In genomic region chr21:44758141-44758561, GRCh38 we compare ENCODE assay signal across 20 cellular contexts. TPM values are rescaled to one million over a fixed set of nuclear protein-coding genes. Genes with fewer than 3 reads are reported as not detected.
DNase-seq lines count a peak whose midpoint lies in the region; ATAC-seq and TF ChIP-seq lines count a peak whose summit lies in the region.
"Had no signal": no experiment of that assay in that cellular context is flagged by ENCODE, and none has a peak within 500 bp of the region (broad histone marks: within the 10 kb centered on the region; RNA-seq: fewer than 3 reads in every experiment).

No MANE protein-coding gene starts in this region.

- no peaks in the 10 kb centered on the region for H3K36me3 Mint-ChIP-seq in activated CD4-positive, alpha-beta T cell treated with anti-CD3 and anti-CD28 coated beads, Interleukin-2, amount 10 ng/mL, durations not matched to agents 24 days and 14 days (ENCODE audit: low read depth)

- H3K27me3 Mint-ChIP-seq in activated CD4-positive, alpha-beta T cell treated with anti-CD3 and anti-CD28 coated beads, Interleukin-2, amount 10 ng/mL, durations not matched to agents 24 days and 14 days = no peaks in the 10 kb centered on the region

- peaks cover 3% of the 10 kb centered on the region for H3K4me1 Mint-ChIP-seq in activated CD4-positive, alpha-beta T cell treated with anti-CD3 and anti-CD28 coated beads, Interleukin-2, amount 10 ng/mL, durations not matched to agents 24 days and 14 days

- no peaks in the 10 kb centered on the region for H3K9me3 Mint-ChIP-seq in activated CD4-positive, alpha-beta T cell treated with anti-CD3 and anti-CD28 coated beads, Interleukin-2, amount 10 ng/mL, durations not matched to agents 24 days and 14 days

- intact Hi-C loops in activated CD4-positive, alpha-beta T cell treated with anti-CD3 and anti-CD28 coated beads, Interleukin-2, amount 10 ng/mL, durations not matched to agents 24 days and 14 days (cut with micrococcal nuclease) = no loop called here
- intact Hi-C loops in tibial artery (cut with DNase I; ENCODE audit: low total_unique reads) = no loop called here

- H3K27me3 ChIP-seq in RWPE2 (ENCODE audit: insufficient read depth, poor library complexity, severe bottlenecking) (no peaks in the 10 kb centered on the region), tibial artery (peaks cover 0 to 2% of the 10 kb centered on the region in 2 donors)

- H3K36me3 ChIP-seq in RWPE2 (ENCODE audit: low read depth) (no peaks in the 10 kb centered on the region), tibial artery (no peaks in the 10 kb centered on the region)

- H3K27ac Mint-ChIP-seq in activated CD4-positive, alpha-beta T cell treated with anti-CD3 and anti-CD28 coated beads, Interleukin-2, amount 10 ng/mL, durations not matched to agents 24 days and 14 days = no peak overlapping the region
- H3K27ac Mint-ChIP-seq: GM23338 had no signal

- no peak overlapping the region for H3K4me3 ChIP-seq in RWPE2 (ENCODE audit: severe bottlenecking)
- no peak overlapping the region for H3K4me3 ChIP-seq in tibial artery
- H3K4me3 ChIP-seq: GM23338 had no signal

- no peak for ATAC-seq in RWPE2 (ENCODE audit: low read depth)

- peaks cover 4% of the 10 kb centered on the region for H3K4me1 ChIP-seq in RWPE2 (ENCODE audit: insufficient read depth, poor library complexity, severe bottlenecking)
- peaks cover 0 to 4% (median 0%) of the 10 kb centered on the region in 4 donors for H3K4me1 ChIP-seq in tibial artery

- DNase-seq in activated CD4-positive, alpha-beta T cell treated with anti-CD3 and anti-CD28 coated beads for 1 hour = peak; percentile 5
- DNase-seq in activated CD4-positive, alpha-beta T cell treated with anti-CD3 and anti-CD28 coated beads, Interleukin-2, amount 10 ng/mL, durations not matched to agents 24 days and 14 days = no peak
- DNase-seq in RWPE2 (ENCODE audit: low spot score) (peak; percentile 34), mesenteric fat pad (ENCODE audit: low spot score) (peak; percentile 89), tibial artery (peak; percentile 3 to 50), dedifferentiated amniotic fluid mesenchymal stem cell (ENCODE audit: extremely low spot score) (no peak), NCI-H1694 (lab: John Stamatoyannopoulos, UW) (no peak), OCI-M2 (lab: John Stamatoyannopoulos, UW; ENCODE audit: unreplicated experiment) (no peak)
- DNase-seq: GDM1, MM.1S, NCI-H1092, NCI-H1436 treated with DMSO at 0.1 percent for 48 hours, NCI-H2171 treated with DMSO at 0.1 percent for 48 hours, NCI-H446, NCI-H526 treated with DMSO at 0.1 percent for 48 hours, Right ventricle myocardium superior had no signal

- no peak overlapping the region for H3K27ac ChIP-seq in RWPE2 (ENCODE audit: poor library complexity, severe bottlenecking)
- no peak overlapping the region for H3K27ac ChIP-seq in tibial artery
- H3K27ac ChIP-seq: 22Rv1 had no signal

- H3K9me3 ChIP-seq in RWPE2 (ENCODE audit: severe bottlenecking) = no peaks in the 10 kb centered on the region
- H3K9me3 ChIP-seq in tibial artery = no peaks in the 10 kb centered on the region

- no peak for TF ChIP-seq CTCF in RWPE2 (IDR thresholded peaks at IDR 0.05; ENCODE audit: poor library complexity, severe bottlenecking)
- TF ChIP-seq CTCF in tibial artery (IDR thresholded peaks at IDR 0.05) = no peak

- no peak overlapping the region for H3K4me3 Mint-ChIP-seq in activated CD4-positive, alpha-beta T cell treated with anti-CD3 and anti-CD28 coated beads, Interleukin-2, amount 10 ng/mL, durations not matched to agents 24 days and 14 days
- H3K4me3 Mint-ChIP-seq: GM23338 had no signal

RNA-seq across cellular contexts. Expression of gene UBE2G2, which starts 43.5 kb away (rescaled TPM):
- 143 and 148 TPM in 2 replicates for total RNA-seq in activated CD4-positive, alpha-beta T cell treated with anti-CD3 and anti-CD28 coated beads, Interleukin-2, amount 10 ng/mL, durations not matched to agents 24 days and 14 days
- 123 TPM for total RNA-seq in mesenteric fat pad

RNA-seq across cellular contexts. Expression of gene TSPEAR, which starts 46.8 kb away (rescaled TPM):
- total RNA-seq in activated CD4-positive, alpha-beta T cell treated with anti-CD3 and anti-CD28 coated beads, Interleukin-2, amount 10 ng/mL, durations not matched to agents 24 days and 14 days = not detected in 2 replicates
- not detected for total RNA-seq in mesenteric fat pad
- total RNA-seq: Daoy, LHCN-M2 had no signal

RNA-seq across cellular contexts. Expression of gene SUMO3, which starts 59.7 kb away (rescaled TPM):
- 90.3 and 90.6 TPM in 2 replicates for total RNA-seq in activated CD4-positive, alpha-beta T cell treated with anti-CD3 and anti-CD28 coated beads, Interleukin-2, amount 10 ng/mL, durations not matched to agents 24 days and 14 days
- 82.2 TPM for total RNA-seq in mesenteric fat pad

Comparison
In these comparisons a context has a peak if more than half of its experiments do, and no peak if none do; other contexts are left out.
1. DNase-seq: peak in activated CD4-positive, alpha-beta T cell treated with anti-CD3 and anti-CD28 coated beads for 1 hour (single experiment), RWPE2 (single experiment), mesenteric fat pad (single experiment) and tibial artery (2 of 2); none in activated CD4-positive, alpha-beta T cell treated with anti-CD3 and anti-CD28 coated beads, Interleukin-2, amount 10 ng/mL, durations not matched to agents 24 days and 14 days (single experiment), dedifferentiated amniotic fluid mesenchymal stem cell (single experiment), NCI-H1694 (single experiment) and OCI-M2 (single experiment).